Comparison of ENCODE assay signal across 26 cellular contexts in genomic region chr6:70051197-70051596, GRCh38.
"Had no signal": no experiment of that assay in that cellular context is flagged by ENCODE, and none has a peak within 500 bp of the region (broad histone marks: within the 10 kb centered on the region; RNA-seq: fewer than 3 reads in every experiment).

No MANE protein-coding gene starts in this region.

- FAIRE-seq: frontal cortex had no signal

- H3K27ac ChIP-seq: colonic mucosa, esophagus squamous epithelium, lower lobe of right lung, ovary, stomach, thyroid gland had no signal

- H3K27ac Mint-ChIP-seq: dendritic cell treated with granulocyte-macrophage colony-stimulating factor and Interleukin-4, amounts not matched to agents 40 ng/mL and 50 ng/mL, for 4 days; endodermal cell; immature natural killer cell; memory B cell; natural killer cell; stimulated activated effector memory CD8-positive, alpha-beta T cell treated with anti-CD3 and anti-CD28 coated beads, Interleukin-12 subunit alpha, Interleukin-12 subunit beta, amount 100 ng/mL, for 72 hours had no signal

- H3K36me3 Mint-ChIP-seq: immature natural killer cell; stimulated activated effector memory CD8-positive, alpha-beta T cell treated with anti-CD3 and anti-CD28 coated beads, Interleukin-12 subunit alpha, Interleukin-12 subunit beta, amount 100 ng/mL, for 72 hours had no signal

- H3K9me3 ChIP-seq: colonic mucosa, esophagus squamous epithelium, lower lobe of right lung, ovary, stomach, thyroid gland had no signal

- DNase-seq: colonic mucosa; effector CD8-positive, alpha-beta T cell; endodermal cell; erythroblast; esophagus squamous epithelium; hypothalamus; immature natural killer cell; islet precursor cell; kidney glomerular epithelial cell; left ventricle myocardium superior; lower lobe of right lung; natural killer cell; occipital lobe; ovary; posterior cingulate gyrus; stimulated activated CD4-positive, alpha-beta T cell treated with anti-CD3 and anti-CD28 coated beads, Interleukin-2, amount 100 ng/mL, for 24 hours; stimulated activated CD4-positive, alpha-beta T cell treated with anti-CD3 and anti-CD28 coated beads, Interleukin-4, amount 100 ng/mL, for 24 hours; stimulated activated naive CD4-positive, alpha-beta T cell treated with Interleukin-2 at 50 U/mL for 16 hours; stomach; thyroid gland; trophoblast cell had no signal

- ATAC-seq: left ventricle myocardium superior; lower lobe of right lung; natural killer cell; sciatic nerve; stimulated activated effector memory CD8-positive, alpha-beta T cell treated with anti-CD3 and anti-CD28 coated beads, Interleukin-12 subunit alpha, Interleukin-12 subunit beta, amount 100 ng/mL, for 72 hours had no signal

- H3K27me3 Mint-ChIP-seq: dendritic cell treated with granulocyte-macrophage colony-stimulating factor and Interleukin-4, amounts not matched to agents 40 ng/mL and 50 ng/mL, for 4 days; memory B cell had no signal

- H3K27me3 ChIP-seq: colonic mucosa, esophagus squamous epithelium, ovary, stomach, thyroid gland had no signal

- H3K4me1 Mint-ChIP-seq: endodermal cell; immature natural killer cell; memory B cell; natural killer cell; stimulated activated effector memory CD8-positive, alpha-beta T cell treated with anti-CD3 and anti-CD28 coated beads, Interleukin-12 subunit alpha, Interleukin-12 subunit beta, amount 100 ng/mL, for 72 hours had no signal

- H3K9me3 Mint-ChIP-seq: dendritic cell treated with granulocyte-macrophage colony-stimulating factor and Interleukin-4, amounts not matched to agents 40 ng/mL and 50 ng/mL, for 4 days; endodermal cell; memory B cell; stimulated activated effector memory CD8-positive, alpha-beta T cell treated with anti-CD3 and anti-CD28 coated beads, Interleukin-12 subunit alpha, Interleukin-12 subunit beta, amount 100 ng/mL, for 72 hours had no signal

- H3K4me3 ChIP-seq: colonic mucosa, esophagus squamous epithelium, lower lobe of right lung, ovary, stomach, thyroid gland had no signal

- H3K4me3 Mint-ChIP-seq: dendritic cell treated with granulocyte-macrophage colony-stimulating factor and Interleukin-4, amounts not matched to agents 40 ng/mL and 50 ng/mL, for 4 days; endodermal cell; immature natural killer cell; memory B cell; natural killer cell; stimulated activated effector memory CD8-positive, alpha-beta T cell treated with anti-CD3 and anti-CD28 coated beads, Interleukin-12 subunit alpha, Interleukin-12 subunit beta, amount 100 ng/mL, for 72 hours had no signal

- H3K4me1 ChIP-seq: colonic mucosa, esophagus squamous epithelium, lower lobe of right lung, stomach, thyroid gland had no signal

- H3K36me3 ChIP-seq: colonic mucosa, esophagus squamous epithelium, lower lobe of right lung, ovary, stomach, thyroid gland had no signal
